Comparison of ENCODE assay signal across 9 cellular contexts in genomic region chr5:54455413-54456157, GRCh38. TPM values are rescaled to one million over a fixed set of nuclear protein-coding genes. Genes with fewer than 3 reads are reported as not detected.
DNase-seq lines count a peak whose midpoint lies in the region; TF ChIP-seq lines count a peak whose summit lies in the region.
"Had no signal": no experiment of that assay in that cellular context is flagged by ENCODE, and none has a peak within 500 bp of the region (broad histone marks: within the 10 kb centered on the region; RNA-seq: fewer than 3 reads in every experiment).

A gene with protein sequence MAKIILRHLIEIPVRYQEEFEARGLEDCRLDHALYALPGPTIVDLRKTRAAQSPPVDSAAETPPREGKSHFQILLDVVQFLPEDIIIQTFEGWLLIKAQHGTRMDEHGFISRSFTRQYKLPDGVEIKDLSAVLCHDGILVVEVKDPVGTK (plus strand): TSS chr5:54455699. CDS start chr5:54455790, 91 bp downstream.

- no peak within 1 kb of the TSS for H3K9ac ChIP-seq in H9 (ENCODE audit: extremely low read depth, insufficient read length, low read length)

- H3K23me2 ChIP-seq in H9 (ENCODE audit: insufficient read length, low read depth, low read length, poor library complexity, severe bottlenecking), result no peaks in the 10 kb centered on the region

- no peaks in the 10 kb centered on the region for H4K20me1 ChIP-seq in H9 (ENCODE audit: control insufficient read depth, insufficient read depth, insufficient read length)

- intact Hi-C loops in CD14-positive monocyte (cut with micrococcal nuclease), result no loop called here

- DNase-seq in GM03348 (ENCODE audit: low spot score) (peak; percentile 80), SJCRH30 (peak; percentile 48 to 53), foreskin melanocyte (peak; percentile 83), renal cortical epithelial cell (ENCODE audit: low read depth) (peak; percentile 45), CD14-positive monocyte (ENCODE audit: low spot score) (no peak), H9 (no peak), SW 1271 (lab: John Stamatoyannopoulos, UW) (no peak)
- no peak for DNase-seq in activated CD4-positive, alpha-beta T cell treated with anti-CD3 and anti-CD28 coated beads, Interleukin-2, amount 10 ng/mL, durations not matched to agents 7 days and 5 days
- DNase-seq: activated naive CD8-positive, alpha-beta T cell treated with anti-CD3 and anti-CD28 coated beads, Interleukin-2, amount 50 U/mL, for 24 hours had no signal

- H3K18ac ChIP-seq in H9 (ENCODE audit: insufficient read length, low read depth, low read length), result no peak within 1 kb of the TSS

- H2BK20ac ChIP-seq in H9 (ENCODE audit: low read depth, low read length, poor library complexity, severe bottlenecking), result no peak within 1 kb of the TSS

- no peak within 1 kb of the TSS for H3K56ac ChIP-seq in H9 (ENCODE audit: insufficient read length, low read depth, low read length)

- H4K5ac ChIP-seq in H9 (ENCODE audit: insufficient read length, low read depth, low read length), result no peak within 1 kb of the TSS

- no peak within 1 kb of the TSS for H3K4ac ChIP-seq in H9 (ENCODE audit: low read depth, low read length)

- H3K27me3 Mint-ChIP-seq in CD14-positive monocyte (ENCODE audit: low read depth in 3 of 3) (peaks cover 3 to 8% (median 6%) of the 10 kb centered on the region in 3 donors), H9 (ENCODE audit: low read depth) (no peaks in the 10 kb centered on the region)
- peaks cover 30% of the 10 kb centered on the region for H3K27me3 Mint-ChIP-seq in activated CD4-positive, alpha-beta T cell treated with anti-CD3 and anti-CD28 coated beads, Interleukin-2, amount 10 ng/mL, durations not matched to agents 7 days and 5 days

- no peaks in the 10 kb centered on the region for H3K79me1 ChIP-seq in H9 (ENCODE audit: insufficient read depth, low read depth, low read length, poor library complexity, severe bottlenecking)

- CTCF ChIA-PET in activated CD4-positive, alpha-beta T cell treated with anti-CD3 and anti-CD28 coated beads, Interleukin-2, amount 10 ng/mL, durations not matched to agents 7 days and 5 days (lab: Charles Lee), result interaction anchor here (0.6 to 1.4 kb wide), 4 partner anchors 10 to 1498 kb away, joined by 3 to 5 read pairs (median 3); no protein-coding TSS in a partner anchor

- H4K8ac ChIP-seq in H9 (replicated peaks; ENCODE audit: insufficient read length, low read depth, low read length), result no peak within 1 kb of the TSS

- H3K23ac ChIP-seq in H9 (ENCODE audit: insufficient read length, low read depth, low read length), result no peak within 1 kb of the TSS

- H3K36me3 ChIP-seq in SJCRH30, result no peaks in the 10 kb centered on the region

- H2BK15ac ChIP-seq in H9 (ENCODE audit: low read depth, low read length), result no peak within 1 kb of the TSS

- H3T11ph ChIP-seq in H9 (ENCODE audit: low read length), result no peak within 1 kb of the TSS

- H3K4me1 Mint-ChIP-seq in CD14-positive monocyte (no peaks in the 10 kb centered on the region), H9 (peaks cover 10 to 13% of the 10 kb centered on the region in 2 experiments)
- no peaks in the 10 kb centered on the region for H3K4me1 Mint-ChIP-seq in activated CD4-positive, alpha-beta T cell treated with anti-CD3 and anti-CD28 coated beads, Interleukin-2, amount 10 ng/mL, durations not matched to agents 7 days and 5 days
- H3K4me1 Mint-ChIP-seq: activated naive CD8-positive, alpha-beta T cell treated with anti-CD3 and anti-CD28 coated beads, Interleukin-2, amount 50 U/mL, for 24 hours had no signal

- no peak within 1 kb of the TSS for H2BK5ac ChIP-seq in H9 (ENCODE audit: insufficient read length, low read length)

- H3K4me3 ChIP-seq in SJCRH30, result no peak within 1 kb of the TSS

- H3K9me3 Mint-ChIP-seq in CD14-positive monocyte (peaks cover 0 to 8% (median 4%) of the 10 kb centered on the region in 7 donors), H9 (peaks cover 10% of the 10 kb centered on the region in 2 experiments; a peak in 4 of 5 replicates)
- peaks cover 5% of the 10 kb centered on the region for H3K9me3 Mint-ChIP-seq in activated CD4-positive, alpha-beta T cell treated with anti-CD3 and anti-CD28 coated beads, Interleukin-2, amount 10 ng/mL, durations not matched to agents 7 days and 5 days

- peak within 1 kb of the TSS; percentile 11 for H3K27ac ChIP-seq in SJCRH30
- no peak within 1 kb of the TSS for H3K27ac ChIP-seq in H9 (ENCODE audit: insufficient read length, low read depth, low read length)

- H3K4me1 ChIP-seq in SJCRH30, result peaks cover 37% of the 10 kb centered on the region
- H3K4me1 ChIP-seq in H9 (ENCODE audit: insufficient read depth, low read length), result peaks cover 4% of the 10 kb centered on the region

- H3K14ac ChIP-seq in H9 (ENCODE audit: insufficient read depth, low read length), result no peak within 1 kb of the TSS

- H3K9me3 ChIP-seq in SJCRH30 (replicated peaks) (no peaks in the 10 kb centered on the region), H9 (ENCODE audit: control insufficient read depth, low read depth, low read length) (peaks cover 5% of the 10 kb centered on the region)

- H2AK5ac ChIP-seq in H9 (ENCODE audit: insufficient read length, low read length), result no peak within 1 kb of the TSS

- no CpG with 5 or more reads among the region's 18 CpGs for WGBS in H9 (ENCODE audit: extremely low coverage, insufficient read length, low lambda C conversion rate)

- H2BK120ac ChIP-seq in H9 (ENCODE audit: low read depth, low read length, poor library complexity, severe bottlenecking), result no peak within 1 kb of the TSS

- H3K4me2 ChIP-seq in H9 (ENCODE audit: insufficient read depth, insufficient read length, low read length), result no peak within 1 kb of the TSS

- no peak within 1 kb of the TSS for H3K4me3 Mint-ChIP-seq in CD14-positive monocyte
- no peak within 1 kb of the TSS for H3K4me3 Mint-ChIP-seq in H9
- H3K4me3 Mint-ChIP-seq in activated CD4-positive, alpha-beta T cell treated with anti-CD3 and anti-CD28 coated beads, Interleukin-2, amount 10 ng/mL, durations not matched to agents 7 days and 5 days, result no peak within 1 kb of the TSS
- H3K4me3 Mint-ChIP-seq: activated naive CD8-positive, alpha-beta T cell treated with anti-CD3 and anti-CD28 coated beads, Interleukin-2, amount 50 U/mL, for 24 hours had no signal

- H3K79me2 ChIP-seq in H9 (ENCODE audit: insufficient read depth, low read length), result no peaks in the 10 kb centered on the region

- H3K36me3 Mint-ChIP-seq in CD14-positive monocyte (no peaks in the 10 kb centered on the region), H9 (ENCODE audit: insufficient read depth in 1 of 3, low read depth in 3 of 3) (peaks cover 2 to 12% (median 4%) of the 10 kb centered on the region in 3 experiments; a peak in 5 of 7 replicates)
- H3K36me3 Mint-ChIP-seq in activated CD4-positive, alpha-beta T cell treated with anti-CD3 and anti-CD28 coated beads, Interleukin-2, amount 10 ng/mL, durations not matched to agents 7 days and 5 days (ENCODE audit: low read depth), result no peaks in the 10 kb centered on the region

- H3K27ac Mint-ChIP-seq in CD14-positive monocyte (no peak within 1 kb of the TSS), H9 (no peak within 1 kb of the TSS)
- H3K27ac Mint-ChIP-seq in activated CD4-positive, alpha-beta T cell treated with anti-CD3 and anti-CD28 coated beads, Interleukin-2, amount 10 ng/mL, durations not matched to agents 7 days and 5 days, result no peak within 1 kb of the TSS
- H3K27ac Mint-ChIP-seq: activated naive CD8-positive, alpha-beta T cell treated with anti-CD3 and anti-CD28 coated beads, Interleukin-2, amount 50 U/mL, for 24 hours had no signal

- no peak within 1 kb of the TSS for H4K91ac ChIP-seq in H9 (ENCODE audit: insufficient read length, low read depth, low read length)

- no peak within 1 kb of the TSS for H2BK12ac ChIP-seq in H9 (ENCODE audit: insufficient read length, low read depth, low read length)

- no peaks in the 10 kb centered on the region for H3K27me3 ChIP-seq in SJCRH30
- no peaks in the 10 kb centered on the region for H3K27me3 ChIP-seq in H9 (ENCODE audit: insufficient read depth, low read length)

- TF ChIP-seq CTCF in CD14-positive monocyte (IDR thresholded peaks at IDR 0.05) (no peak), H9 (conservative IDR thresholded peaks at IDR 0.05) (no peak)

- H2AFZ ChIP-seq in H9 (ENCODE audit: low read length), result no peak within 1 kb of the TSS

- POLR2A ChIA-PET in activated CD4-positive, alpha-beta T cell treated with anti-CD3 and anti-CD28 coated beads, Interleukin-2, amount 10 ng/mL, durations not matched to agents 7 days and 5 days (lab: Charles Lee), result no interaction called here

RNA-seq across cellular contexts. Expression of the gene that starts here (rescaled TPM):
- 0.51 and 0.86 TPM in 2 replicates for total RNA-seq in SJCRH30 (2014; rRNA removed; shearing (Covaris generic))
- total RNA-seq in renal cortical epithelial cell (not detected in 2 replicates), H9 (2021) (not detected in 2 replicates)
- polyA plus RNA-seq in CD14-positive monocyte, result not detected
- not detected for total RNA-seq in activated CD4-positive, alpha-beta T cell treated with anti-CD3 and anti-CD28 coated beads, Interleukin-2, amount 10 ng/mL, durations not matched to agents 7 days and 5 days

Comparison
In these comparisons a context has a peak if more than half of its experiments do, and no peak if none do; other contexts are left out.
1. Peak in DNase-seq and H3K27ac ChIP-seq in SJCRH30; RNA of the gene not detected or under 1 TPM.
2. Peak in DNase-seq in renal cortical epithelial cell; RNA of the gene not detected or under 1 TPM.
3. DNase-seq: peak in GM03348 (single experiment) and foreskin melanocyte (single experiment); none in CD14-positive monocyte (single experiment), H9 (single experiment), SW 1271 (0 of 2) and activated CD4-positive, alpha-beta T cell treated with anti-CD3 and anti-CD28 coated beads, Interleukin-2, amount 10 ng/mL, durations not matched to agents 7 days and 5 days (single experiment).